22 cellular contexts compared by ENCODE assay signal in the genomic region with DNA sequence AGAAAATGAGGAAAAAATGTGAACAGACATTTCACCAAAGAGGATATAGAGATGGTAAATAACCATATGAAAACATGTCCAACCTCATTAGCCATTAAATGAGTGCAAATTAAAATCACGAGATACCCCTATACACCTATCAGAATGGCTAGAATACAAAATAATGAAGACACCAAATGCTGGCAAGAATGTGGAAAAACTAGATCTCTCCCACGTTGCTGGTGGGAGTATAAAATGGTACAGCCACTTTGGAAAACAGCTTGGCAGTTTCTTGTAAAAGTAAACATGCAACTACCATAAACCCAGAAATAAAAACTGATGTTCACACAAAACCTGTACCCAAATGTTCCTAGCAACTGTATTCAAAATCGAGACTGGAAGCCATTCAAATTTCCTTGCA. TPM values are rescaled to one million over a fixed set of nuclear protein-coding genes. Genes with fewer than 3 reads are reported as not detected.
DNase-seq lines count a peak whose midpoint lies in the region; ATAC-seq, FAIRE-seq and TF ChIP-seq lines count a peak whose summit lies in the region.
"Had no signal": no experiment of that assay in that cellular context is flagged by ENCODE, and none has a peak within 500 bp of the region (broad histone marks: within the 10 kb centered on the region; RNA-seq: fewer than 3 reads in every experiment).

No MANE protein-coding gene starts in this region.

- H3K27me3 ChIP-seq in heart left ventricle (peaks cover 0 to 5% (median 0%) of the 10 kb centered on the region in 9 donors), MG63 (no peaks in the 10 kb centered on the region)
- H3K27me3 ChIP-seq: BLaER1 treated with 17β-estradiol and CSF1 and Interleukin-3, amounts not matched to agents 10 nM and 100 nM had no signal

- no peaks in the 10 kb centered on the region for H3K36me3 Mint-ChIP-seq in nephron (ENCODE audit: low read depth)
- H3K36me3 Mint-ChIP-seq: CD8-positive, alpha-beta T cell had no signal

- H3K4me1 Mint-ChIP-seq in nephron = peaks cover 12% of the 10 kb centered on the region

- H3K4me1 ChIP-seq in heart left ventricle = peaks cover 0 to 3% (median 0%) of the 10 kb centered on the region in 12 donors
- H3K4me1 ChIP-seq: Caco-2 had no signal

- no peaks in the 10 kb centered on the region for H3K9me3 Mint-ChIP-seq in nephron
- H3K9me3 Mint-ChIP-seq: CD4-positive, alpha-beta T cell; CD8-positive, alpha-beta T cell had no signal

- H3K9me3 ChIP-seq in heart left ventricle (no peaks in the 10 kb centered on the region), MG63 (no peaks in the 10 kb centered on the region)
- H3K9me3 ChIP-seq: Caco-2 had no signal

- H3K27ac ChIP-seq in heart left ventricle = no peak overlapping the region
- H3K27ac ChIP-seq: BLaER1 treated with 17β-estradiol and CSF1 and Interleukin-3, amounts not matched to agents 10 nM and 100 nM; C4-2B had no signal

- H3K4me3 ChIP-seq in heart left ventricle = no peak overlapping the region
- H3K4me3 ChIP-seq in MG63 = no peak overlapping the region
- H3K4me3 ChIP-seq: BLaER1 treated with 17β-estradiol and CSF1 and Interleukin-3, amounts not matched to agents 10 nM and 100 nM had no signal

- no peak for TF ChIP-seq CTCF in nephron (IDR thresholded peaks at IDR 0.05; ENCODE audit: unreplicated experiment in 3 of 3)
- TF ChIP-seq CTCF in heart left ventricle (IDR thresholded peaks at IDR 0.05) = no peak

- no peak for FAIRE-seq in GM12891 (lab: Jason Lieb, UNC)
- FAIRE-seq: A204.1, D721Med, G401.6, GM12892, GM18507 had no signal

- H3K4me3 Mint-ChIP-seq in nephron = no peak overlapping the region
- H3K4me3 Mint-ChIP-seq: B cell; CD4-positive, alpha-beta T cell; CD8-positive, alpha-beta T cell had no signal

- intact Hi-C loops in heart left ventricle (cut with DNase I) = no loop called here

- DNase-seq in NCI-H526 treated with DMSO at 0.1 percent for 48 hours (lab: John Stamatoyannopoulos, UW) = peak; percentile 91
- no peak for DNase-seq in heart left ventricle
- no peak for DNase-seq in GM12891 (ENCODE audit: insufficient read length, low spot score)
- DNase-seq in MG63 = no peak
- DNase-seq: 8988T; AML-193; Caco-2; Calu3; CD4-positive, alpha-beta T cell; CD8-positive, alpha-beta T cell; DMS79 treated with DMSO at 0.1 percent for 48 hours; GF-D8 had no signal

- no peaks in the 10 kb centered on the region for H3K36me3 ChIP-seq in heart left ventricle
- H3K36me3 ChIP-seq in MG63 = no peaks in the 10 kb centered on the region
- H3K36me3 ChIP-seq: BLaER1 treated with 17β-estradiol and CSF1 and Interleukin-3, amounts not matched to agents 10 nM and 100 nM had no signal

- peaks cover 8% of the 10 kb centered on the region for H3K27me3 Mint-ChIP-seq in nephron (ENCODE audit: low read depth)

- ATAC-seq in heart left ventricle = no peak
- ATAC-seq: CD8-positive, alpha-beta T cell had no signal

- WGBS in heart left ventricle, 4 donors = 65 to 72% (median 68%) methylated on average over 3 of the region's 3 CpGs

- H3K27ac Mint-ChIP-seq in nephron = peak overlapping the region in 2 of 3 experiments; percentile 70 to 71
- H3K27ac Mint-ChIP-seq: B cell; CD4-positive, alpha-beta T cell; CD8-positive, alpha-beta T cell had no signal

- TF ChIP-seq POLR2A in heart left ventricle (IDR thresholded peaks at IDR 0.05) (no peak), GM12891 (IDR thresholded peaks at IDR 0.05; ENCODE audit: low read depth, low read length) (no peak)

TF ChIP-seq in GM12891, 5 proteins besides CTCF, POLR2A, EP300 and RAD21:
- TF ChIP-seq PAX5 (IDR thresholded peaks at IDR 0.05; ENCODE audit: insufficient read depth, low read length, severe bottlenecking) (no peak), TAF1 (IDR thresholded peaks at IDR 0.05; ENCODE audit: low read depth, low read length) (no peak), POLR2AphosphoS5 (IDR thresholded peaks at IDR 0.05; ENCODE audit: low read depth, low read length) (no peak), SPI1 (IDR thresholded peaks at IDR 0.05; ENCODE audit: low read depth, low read length) (no peak)

RNA-seq across cellular contexts. Expression of a gene that starts 38.3 kb away (rescaled TPM):
- total RNA-seq in heart left ventricle = not detected
- not detected for polyA plus RNA-seq in heart left ventricle
- polyA plus RNA-seq in GM12891 (2012; ENCODE audit: low read depth, missing spikeins) = not detected
- not detected in 2 replicates for total RNA-seq in MG63 (2014; rRNA removed; shearing (Covaris generic); ENCODE audit: low replicate concordance)
- total RNA-seq: Caco-2; Calu3; CD4-positive, alpha-beta T cell; CD8-positive, alpha-beta T cell had no signal
- polyA plus RNA-seq: BJ had no signal
